3 cellular contexts compared by ENCODE assay signal in the genomic region with DNA sequence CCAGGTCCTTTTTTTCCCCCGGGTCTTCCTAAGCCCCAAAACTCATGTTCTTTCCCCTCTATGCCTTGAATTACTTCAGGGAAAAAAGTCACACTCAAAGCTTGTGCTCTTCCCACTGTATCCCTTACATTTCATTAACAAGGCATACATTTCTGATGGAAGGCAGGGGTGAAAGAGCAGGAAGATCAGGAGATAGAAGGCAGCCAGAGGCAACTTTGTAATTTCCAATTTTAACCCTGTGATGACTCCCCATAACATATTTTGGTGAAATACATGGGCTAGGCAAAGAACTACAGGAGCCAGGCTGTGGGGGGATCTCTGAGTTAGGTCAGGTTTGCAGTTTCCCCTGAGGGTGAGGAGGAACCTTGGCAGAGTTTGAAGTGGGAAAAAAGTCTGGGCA.
"Had no signal": no experiment of that assay in that cellular context is flagged by ENCODE, and none has a peak within 500 bp of the region (broad histone marks: within the 10 kb centered on the region; RNA-seq: fewer than 3 reads in every experiment).

No MANE protein-coding gene starts in this region.

- H3K4me3 ChIP-seq: GM12878 had no signal

- DNase-seq: GDM1, GF-D8 had no signal

- ATAC-seq: GM12878 had no signal
